ENCODE assay signal across 35 cellular contexts in the genomic region with DNA sequence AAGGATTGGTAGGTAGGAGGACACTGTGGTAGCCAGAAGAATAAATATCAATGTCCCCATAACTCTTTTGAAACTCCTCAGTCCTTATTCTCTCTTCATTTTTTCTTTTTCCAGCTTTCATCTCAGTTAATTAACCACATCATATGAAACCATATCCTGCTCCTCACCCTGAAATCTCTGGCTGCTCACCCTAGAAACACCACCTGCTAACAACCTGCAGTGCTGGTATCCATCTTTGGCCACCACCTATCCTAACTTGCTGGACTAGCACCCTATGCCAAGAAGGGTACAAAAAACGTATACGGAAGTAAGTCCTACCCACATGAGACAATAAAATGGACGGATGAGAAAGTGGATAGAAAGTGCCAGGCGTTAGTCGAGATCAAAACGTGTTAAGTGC.
"Had no signal": no experiment of that assay in that cellular context is flagged by ENCODE, and none has a peak within 500 bp of the region (broad histone marks: within the 10 kb centered on the region; RNA-seq: fewer than 3 reads in every experiment).

No MANE protein-coding gene starts in this region.

- H3K27ac ChIP-seq: body of pancreas, brain microvascular endothelial cell, breast epithelium had no signal

- H3K4me1 ChIP-seq: body of pancreas, breast epithelium had no signal

- ATAC-seq: activated CD4-positive, alpha-beta T cell treated with anti-CD3 and anti-CD28 coated beads for 36 hours; activated CD4-positive, CD25-positive, alpha-beta regulatory T cell treated with anti-CD3 and anti-CD28 coated beads, Interleukin-2, amount 50 U/mL, for 24 hours; activated CD8-positive, alpha-beta memory T cell treated with anti-CD3 and anti-CD28 coated beads, Interleukin-2, amount 10 ng/mL, durations not matched to agents 7 days and 5 days; activated CD8-positive, alpha-beta T cell treated with anti-CD3 and anti-CD28 coated beads, Interleukin-2, amount 10 ng/mL, durations not matched to agents 7 days and 5 days; activated naive CD8-positive, alpha-beta T cell treated with anti-CD3 and anti-CD28 coated beads, Interleukin-2, amount 50 U/mL, for 24 hours; body of pancreas; WTC11 had no signal

- H3K9me3 ChIP-seq: body of pancreas, breast epithelium had no signal

- H3K36me3 Mint-ChIP-seq: activated naive CD4-positive, alpha-beta T cell treated with anti-CD3 and anti-CD28 coated beads, Interleukin-2, amount 50 U/mL, for 24 hours; activated naive CD8-positive, alpha-beta T cell; WTC11 had no signal

- H3K27me3 ChIP-seq: body of pancreas, brain microvascular endothelial cell, breast epithelium had no signal

- H3K27me3 Mint-ChIP-seq: activated CD4-positive, alpha-beta T cell treated with anti-CD3 and anti-CD28 coated beads for 36 hours; activated naive CD4-positive, alpha-beta T cell treated with anti-CD3 and anti-CD28 coated beads, Interleukin-2, amount 50 U/mL, for 24 hours; activated naive CD8-positive, alpha-beta T cell; activated naive CD8-positive, alpha-beta T cell treated with anti-CD3 and anti-CD28 coated beads, Interleukin-2, amount 10 ng/mL, durations not matched to agents 7 days and 5 days; activated naive CD8-positive, alpha-beta T cell treated with anti-CD3 and anti-CD28 coated beads, Interleukin-2, amount 50 U/mL, for 24 hours; activated T-cell treated with anti-CD3 and anti-CD28 coated beads, Interleukin-2, amount 50 U/mL, for 24 hours had no signal

- DNase-seq: activated CD4-positive, alpha-beta memory T cell treated with anti-CD3 and anti-CD28 coated beads, Interleukin-2, amount 10 ng/mL, durations not matched to agents 7 days and 5 days; activated CD4-positive, alpha-beta T cell treated with anti-CD3 and anti-CD28 coated beads for 1 hour; activated CD4-positive, alpha-beta T cell treated with anti-CD3 and anti-CD28 coated beads for 36 hours; activated CD4-positive, alpha-beta T cell treated with anti-CD3 and anti-CD28 coated beads for 48 hours; activated CD4-positive, alpha-beta T cell treated with anti-CD3 and anti-CD28 coated beads, Interleukin-2, amount 10 ng/mL, durations not matched to agents 7 days and 5 days; activated CD4-positive, alpha-beta T cell treated with anti-CD3 and anti-CD28 coated beads, Interleukin-2, amount 50 U/mL, for 48 hours; activated CD4-positive, CD25-positive, alpha-beta regulatory T cell; activated CD8-positive, alpha-beta memory T cell treated with anti-CD3 and anti-CD28 coated beads for 24 hours; activated CD8-positive, alpha-beta memory T cell treated with anti-CD3 and anti-CD28 coated beads, Interleukin-2, amount 10 ng/mL, durations not matched to agents 7 days and 5 days; activated CD8-positive, alpha-beta memory T cell treated with anti-CD3 and anti-CD28 coated beads, Interleukin-2, amount 50 U/mL, for 48 hours; activated CD8-positive, alpha-beta T cell treated with anti-CD3 and anti-CD28 coated beads, Interleukin-2, amount 10 ng/mL, durations not matched to agents 7 days and 5 days; activated effector memory CD4-positive, alpha-beta T cell treated with Interleukin-2 at 50 U/mL for 16 hours; activated gamma-delta T cell; activated naive CD4-positive, alpha-beta T cell treated with anti-CD3 and anti-CD28 coated beads, Interleukin-2, amount 10 ng/mL, durations not matched to agents 7 days and 5 days; activated naive CD4-positive, alpha-beta T cell treated with Interleukin-2 at 50 U/mL for 16 hours; activated naive CD8-positive, alpha-beta T cell treated with anti-CD3 and anti-CD28 coated beads, Interleukin-2, amount 10 ng/mL, durations not matched to agents 7 days and 5 days; activated naive CD8-positive, alpha-beta T cell treated with anti-CD3 and anti-CD28 coated beads, Interleukin-2, amount 50 U/mL, for 24 hours; activated T-cell treated with anti-CD3 and anti-CD28 coated beads, Interleukin-2, amount 50 U/mL, for 24 hours; activated T-cell treated with anti-CD3 and anti-CD28 coated beads, Interleukin-2, amount 50 U/mL, for 48 hours; amygdala; aorta; body of pancreas; brain microvascular endothelial cell; central memory CD4-positive, alpha-beta T cell; T-helper 2 cell; T-helper 9 cell; WERI-Rb-1 had no signal

- H3K9me3 Mint-ChIP-seq: activated naive CD4-positive, alpha-beta T cell treated with anti-CD3 and anti-CD28 coated beads, Interleukin-2, amount 50 U/mL, for 24 hours; activated naive CD8-positive, alpha-beta T cell treated with anti-CD3 and anti-CD28 coated beads, Interleukin-2, amount 50 U/mL, for 24 hours; activated T-cell treated with anti-CD3 and anti-CD28 coated beads, Interleukin-2, amount 50 U/mL, for 24 hours; T-helper 1 cell treated with Interleukin-12 subunit alpha and Interleukin-12 subunit beta and Interleukin-4 antibody, amounts not matched to agents 30 μg/mL and 1 μg/mL, for 36 hours; T-helper 2 cell treated with Interferon-gamma antibody and Interleukin-4, amounts not matched to agents 5 μg/mL and 100 μg/mL, for 36 hours; WTC11 had no signal

- H3K4me3 Mint-ChIP-seq: activated CD4-positive, alpha-beta memory T cell treated with anti-CD3 and anti-CD28 coated beads, Interleukin-2, amount 10 ng/mL, durations not matched to agents 7 days and 5 days; activated CD4-positive, alpha-beta T cell treated with anti-CD3 and anti-CD28 coated beads for 36 hours; activated CD4-positive, alpha-beta T cell treated with anti-CD3 and anti-CD28 coated beads, Interleukin-2, amount 10 ng/mL, durations not matched to agents 7 days and 5 days; activated CD8-positive, alpha-beta memory T cell treated with anti-CD3 and anti-CD28 coated beads, Interleukin-2, amount 10 ng/mL, durations not matched to agents 7 days and 5 days; activated CD8-positive, alpha-beta T cell treated with anti-CD3 and anti-CD28 coated beads, Interleukin-2, amount 10 ng/mL, durations not matched to agents 7 days and 5 days; activated naive CD4-positive, alpha-beta T cell treated with anti-CD3 and anti-CD28 coated beads, Interleukin-2, amount 10 ng/mL, durations not matched to agents 7 days and 5 days; activated naive CD4-positive, alpha-beta T cell treated with anti-CD3 and anti-CD28 coated beads, Interleukin-2, amount 50 U/mL, for 24 hours; activated naive CD8-positive, alpha-beta T cell; activated naive CD8-positive, alpha-beta T cell treated with anti-CD3 and anti-CD28 coated beads, Interleukin-2, amount 10 ng/mL, durations not matched to agents 7 days and 5 days; activated naive CD8-positive, alpha-beta T cell treated with anti-CD3 and anti-CD28 coated beads, Interleukin-2, amount 50 U/mL, for 24 hours; activated T-cell treated with anti-CD3 and anti-CD28 coated beads, Interleukin-2, amount 50 U/mL, for 24 hours; T-helper 1 cell treated with Interleukin-12 subunit alpha and Interleukin-12 subunit beta and Interleukin-4 antibody, amounts not matched to agents 30 μg/mL and 1 μg/mL, for 36 hours; T-helper 2 cell treated with Interferon-gamma antibody and Interleukin-4, amounts not matched to agents 5 μg/mL and 100 μg/mL, for 36 hours; WTC11 had no signal

- H3K4me3 ChIP-seq: body of pancreas, breast epithelium had no signal

- H3K36me3 ChIP-seq: brain microvascular endothelial cell, breast epithelium, WERI-Rb-1 had no signal

- H3K27ac Mint-ChIP-seq: activated CD4-positive, alpha-beta memory T cell treated with anti-CD3 and anti-CD28 coated beads, Interleukin-2, amount 10 ng/mL, durations not matched to agents 7 days and 5 days; activated CD4-positive, alpha-beta T cell treated with anti-CD3 and anti-CD28 coated beads for 36 hours; activated CD4-positive, alpha-beta T cell treated with anti-CD3 and anti-CD28 coated beads, Interleukin-2, amount 10 ng/mL, durations not matched to agents 7 days and 5 days; activated CD8-positive, alpha-beta memory T cell treated with anti-CD3 and anti-CD28 coated beads, Interleukin-2, amount 10 ng/mL, durations not matched to agents 7 days and 5 days; activated CD8-positive, alpha-beta T cell treated with anti-CD3 and anti-CD28 coated beads, Interleukin-2, amount 10 ng/mL, durations not matched to agents 7 days and 5 days; activated naive CD4-positive, alpha-beta T cell treated with anti-CD3 and anti-CD28 coated beads, Interleukin-2, amount 10 ng/mL, durations not matched to agents 7 days and 5 days; activated naive CD8-positive, alpha-beta T cell; activated naive CD8-positive, alpha-beta T cell treated with anti-CD3 and anti-CD28 coated beads, Interleukin-2, amount 10 ng/mL, durations not matched to agents 7 days and 5 days; activated naive CD8-positive, alpha-beta T cell treated with anti-CD3 and anti-CD28 coated beads, Interleukin-2, amount 50 U/mL, for 24 hours; activated T-cell treated with anti-CD3 and anti-CD28 coated beads, Interleukin-2, amount 50 U/mL, for 24 hours; activated T-helper 2 cell treated with anti-CD3 and anti-CD28 coated beads, Interferon-gamma antibody, Interleukin-2, Interleukin-4, amounts not matched to agents 10 μg/mL and 5 μg/mL and 100 μg/mL, durations not matched to agents 14 hours and 24 hours and 36 hours; T-helper 1 cell treated with Interleukin-12 subunit alpha and Interleukin-12 subunit beta and Interleukin-4 antibody, amounts not matched to agents 30 μg/mL and 1 μg/mL, for 36 hours; T-helper 2 cell treated with Interferon-gamma antibody and Interleukin-4, amounts not matched to agents 5 μg/mL and 100 μg/mL, for 36 hours; WTC11 had no signal
